10 cellular contexts compared by ENCODE assay signal in genomic region chr21:37458669-37459276, GRCh38.
DNase-seq lines count a peak whose midpoint lies in the region; ATAC-seq and TF ChIP-seq lines count a peak whose summit lies in the region.
"Had no signal": no experiment of that assay in that cellular context is flagged by ENCODE, and none has a peak within 500 bp of the region (broad histone marks: within the 10 kb centered on the region; RNA-seq: fewer than 3 reads in every experiment).

No MANE protein-coding gene starts in this region.

- H3K4me2 ChIP-seq in smooth muscle cell = peak overlapping the region; percentile 61

- no peaks in the 10 kb centered on the region for H3K9me3 Mint-ChIP-seq in activated naive CD4-positive, alpha-beta T cell treated with anti-CD3 and anti-CD28 coated beads for 36 hours
- H3K9me3 Mint-ChIP-seq in activated B cell treated with CpG ODN at 0.5 μM for 24 hours = no peaks in the 10 kb centered on the region
- no peaks in the 10 kb centered on the region for H3K9me3 Mint-ChIP-seq in immature natural killer cell

- ATAC-seq in activated B cell treated with CpG ODN at 0.5 μM for 24 hours (ENCODE audit: low read depth) (no peak), GM18502 (IDR thresholded peaks at IDR 0.05; ENCODE audit: poor library complexity, unreplicated experiment) (no peak), HG02981 (IDR thresholded peaks at IDR 0.05; ENCODE audit: unreplicated experiment) (no peak)

- H3F3A ChIP-seq in smooth muscle cell (ENCODE audit: low read depth) = peaks cover 23% of the 10 kb centered on the region

- H3K27me3 ChIP-seq in smooth muscle cell (ENCODE audit: low read depth) = no peaks in the 10 kb centered on the region

- no peak overlapping the region for H2AFZ ChIP-seq in smooth muscle cell (ENCODE audit: low read depth)

- peaks cover 100% of the 10 kb centered on the region for H3K79me2 ChIP-seq in smooth muscle cell (ENCODE audit: low read depth)

- peaks cover 3% of the 10 kb centered on the region for H3K36me3 Mint-ChIP-seq in activated naive CD4-positive, alpha-beta T cell treated with anti-CD3 and anti-CD28 coated beads for 36 hours (ENCODE audit: low read depth)
- H3K36me3 Mint-ChIP-seq in activated B cell treated with CpG ODN at 0.5 μM for 24 hours (ENCODE audit: low read depth) (peaks cover 23% of the 10 kb centered on the region), immature natural killer cell (no peaks in the 10 kb centered on the region)

- H4K20me1 ChIP-seq in smooth muscle cell (ENCODE audit: low read depth) = peaks cover 100% of the 10 kb centered on the region

- no peaks in the 10 kb centered on the region for H3K27me3 Mint-ChIP-seq in activated naive CD4-positive, alpha-beta T cell treated with anti-CD3 and anti-CD28 coated beads for 36 hours (ENCODE audit: low read depth)
- H3K27me3 Mint-ChIP-seq in activated B cell treated with CpG ODN at 0.5 μM for 24 hours = no peaks in the 10 kb centered on the region
- H3K27me3 Mint-ChIP-seq in immature natural killer cell (ENCODE audit: low read depth in 3 of 3) = peaks cover 3 to 11% (median 9%) of the 10 kb centered on the region in 3 donors

- POLR2A ChIA-PET in activated B cell treated with CpG ODN at 0.5 μM for 24 hours (lab: Charles Lee) = interaction anchor here (0.7 kb wide), 1 partner anchor 85 kb away, joined by 5 read pairs; no protein-coding TSS in a partner anchor

- no peaks in the 10 kb centered on the region for H3K9me3 ChIP-seq in smooth muscle cell (replicated peaks; ENCODE audit: low read depth)
- H3K9me3 ChIP-seq: prostate gland had no signal

- WGBS in smooth muscle cell (ENCODE audit: low lambda C conversion rate) = 31% methylated on average over 7 of the region's 7 CpGs

- H3K4me1 ChIP-seq in smooth muscle cell (ENCODE audit: low read depth) = peaks cover 58% of the 10 kb centered on the region

- H3K27ac Mint-ChIP-seq in activated naive CD4-positive, alpha-beta T cell treated with anti-CD3 and anti-CD28 coated beads for 36 hours = peak overlapping the region; percentile 65
- H3K27ac Mint-ChIP-seq in activated B cell treated with CpG ODN at 0.5 μM for 24 hours (peak overlapping the region; percentile 24), immature natural killer cell (peak overlapping the region; percentile 81 to 90 (median 87))

- H3K9ac ChIP-seq in smooth muscle cell (ENCODE audit: low read depth) = peak overlapping the region; percentile 35

- no peak overlapping the region for H3K4me3 Mint-ChIP-seq in activated naive CD4-positive, alpha-beta T cell treated with anti-CD3 and anti-CD28 coated beads for 36 hours
- H3K4me3 Mint-ChIP-seq in activated B cell treated with CpG ODN at 0.5 μM for 24 hours = peak overlapping the region; percentile 12
- H3K4me3 Mint-ChIP-seq in immature natural killer cell = peak overlapping the region; percentile 1 to 46 (median 38)

- peaks cover 84% of the 10 kb centered on the region for H3K4me1 Mint-ChIP-seq in activated naive CD4-positive, alpha-beta T cell treated with anti-CD3 and anti-CD28 coated beads for 36 hours (ENCODE audit: low read depth)
- H3K4me1 Mint-ChIP-seq in activated B cell treated with CpG ODN at 0.5 μM for 24 hours = peaks cover 82% of the 10 kb centered on the region
- peaks cover 86 to 98% of the 10 kb centered on the region in 2 donors for H3K4me1 Mint-ChIP-seq in immature natural killer cell

- H3K27ac ChIP-seq in smooth muscle cell (ENCODE audit: low read depth) = peak overlapping the region; percentile 60
- H3K27ac ChIP-seq: prostate gland had no signal

- intact Hi-C loops in activated naive CD4-positive, alpha-beta T cell treated with anti-CD3 and anti-CD28 coated beads for 36 hours (cut with micrococcal nuclease) = no loop called here
- intact Hi-C loops in activated B cell treated with CpG ODN at 0.5 μM for 24 hours (cut with micrococcal nuclease) = no loop called here

- CTCF ChIA-PET in activated naive CD4-positive, alpha-beta T cell treated with anti-CD3 and anti-CD28 coated beads for 36 hours (lab: Charles Lee) = no interaction called here
- CTCF ChIA-PET in activated B cell treated with CpG ODN at 0.5 μM for 24 hours (lab: Charles Lee) = no interaction called here

- TF ChIP-seq CTCF in activated B cell treated with CpG ODN at 0.5 μM for 24 hours (IDR thresholded peaks at IDR 0.05) (no peak), smooth muscle cell (IDR thresholded peaks at IDR 0.05; ENCODE audit: borderline replicate concordance, insufficient read depth, poor library complexity, severe bottlenecking) (no peak)

- no peaks in the 10 kb centered on the region for H3K36me3 ChIP-seq in smooth muscle cell (ENCODE audit: low read depth)
- H3K36me3 ChIP-seq: prostate gland had no signal

- no peak overlapping the region for H3K4me3 ChIP-seq in smooth muscle cell
- H3K4me3 ChIP-seq: prostate gland had no signal

- no peak for DNase-seq in activated naive CD4-positive, alpha-beta T cell treated with anti-CD3 and anti-CD28 coated beads for 36 hours
- no peak for DNase-seq in activated naive CD4-positive, alpha-beta T cell (lab: John Stamatoyannopoulos, UW)
- DNase-seq in activated B cell treated with CpG ODN at 0.5 μM for 24 hours = no peak
- DNase-seq in immature natural killer cell = no peak
- DNase-seq in smooth muscle cell (lab: John Stamatoyannopoulos, UW; ENCODE audit: unreplicated experiment) = no peak
- DNase-seq in NCI-H1436 (lab: John Stamatoyannopoulos, UW) = no peak
- DNase-seq: NCI-H1436 treated with DMSO at 0.1 percent for 48 hours had no signal

Comparison
In these comparisons a context has a peak if more than half of its experiments do, and no peak if none do; other contexts are left out.
1. H3K27ac Mint-ChIP-seq: peak in every context shown above with its lines; median percentile 87 in immature natural killer cell; 65 in activated naive CD4-positive, alpha-beta T cell treated with anti-CD3 and anti-CD28 coated beads for 36 hours; 24 in activated B cell treated with CpG ODN at 0.5 μM for 24 hours.